8 cellular contexts compared by ENCODE assay signal in genomic region chr3:69082805-69083204, GRCh38. TPM values are rescaled to one million over a fixed set of nuclear protein-coding genes. Genes with fewer than 3 reads are reported as not detected.
A peak's percentile ranks its signal among the peaks of the same experiment; 100 is the strongest.
DNase-seq lines count a peak whose midpoint lies in the region; ATAC-seq and TF ChIP-seq lines count a peak whose summit lies in the region.

No MANE protein-coding gene starts in this region.

- peaks cover 51 to 65% of the 10 kb centered on the region in 2 donors for H3K4me1 Mint-ChIP-seq in natural killer cell treated with Interleukin-12 subunit alpha and Interleukin-12 subunit beta and Interleukin-15 and Interleukin-18, amount 100 ng/mL, for 72 hours (ENCODE audit: low read depth in 2 of 2)

- H3K27me3 Mint-ChIP-seq in natural killer cell treated with Interleukin-12 subunit alpha and Interleukin-12 subunit beta and Interleukin-15 and Interleukin-18, amount 100 ng/mL, for 72 hours: no peaks in the 10 kb centered on the region

- intact Hi-C loops in thyroid gland (cut with DNase I): no loop called here

- H3K27ac Mint-ChIP-seq in natural killer cell treated with Interleukin-12 subunit alpha and Interleukin-12 subunit beta and Interleukin-15 and Interleukin-18, amount 100 ng/mL, for 72 hours: peak overlapping the region; percentile 92 to 100

- no peaks in the 10 kb centered on the region for H3K36me3 ChIP-seq in thyroid gland

- no peaks in the 10 kb centered on the region for H3K9me3 Mint-ChIP-seq in natural killer cell treated with Interleukin-12 subunit alpha and Interleukin-12 subunit beta and Interleukin-15 and Interleukin-18, amount 100 ng/mL, for 72 hours

- peaks cover 15% of the 10 kb centered on the region for H3K36me3 Mint-ChIP-seq in natural killer cell treated with Interleukin-12 subunit alpha and Interleukin-12 subunit beta and Interleukin-15 and Interleukin-18, amount 100 ng/mL, for 72 hours

- TF ChIP-seq CTCF in AG10803 (conservative IDR thresholded peaks at IDR 0.05; ENCODE audit: low read length) (no peak), astrocyte of the spinal cord (IDR thresholded peaks at IDR 0.05; ENCODE audit: low read depth, low read length) (no peak), thyroid gland (IDR thresholded peaks at IDR 0.05) (no peak)

- ATAC-seq in GM19035 (IDR thresholded peaks at IDR 0.05; ENCODE audit: unreplicated experiment) (peak; percentile 58), HG03342 (IDR thresholded peaks at IDR 0.05; ENCODE audit: unreplicated experiment) (peak; percentile 47)
- ATAC-seq in natural killer cell treated with Interleukin-12 subunit alpha and Interleukin-12 subunit beta and Interleukin-15 and Interleukin-18, amount 100 ng/mL, for 72 hours: peak; percentile 82

- H3K4me3 Mint-ChIP-seq in natural killer cell treated with Interleukin-12 subunit alpha and Interleukin-12 subunit beta and Interleukin-15 and Interleukin-18, amount 100 ng/mL, for 72 hours: peak overlapping the region; percentile 95

- H3K27ac ChIP-seq in thyroid gland: peak overlapping the region in 2 of 3 donors; percentile 12 to 55

- in situ Hi-C loops in astrocyte of the spinal cord (cut with HindIII; ENCODE audit: low sequenced_read_pairs): no loop called here

- H3K27me3 ChIP-seq in thyroid gland: no peaks in the 10 kb centered on the region

- no peak for TF ChIP-seq POLR2A in thyroid gland (IDR thresholded peaks at IDR 0.05)

- peaks cover 46 to 67% of the 10 kb centered on the region in 2 donors for H3K4me1 ChIP-seq in thyroid gland

- H3K4me3 ChIP-seq in AG10803 (ENCODE audit: low read length) (no peak overlapping the region), astrocyte of the spinal cord (ENCODE audit: low read depth, low read length) (no peak overlapping the region), thyroid gland (replicated peaks in 1 of 3) (no peak overlapping the region)

- peak; percentile 82 for DNase-seq in AG10803 (ENCODE audit: low read depth)
- DNase-seq in T-helper 1 cell: peak; percentile 35 to 77 (median 48)
- DNase-seq in astrocyte of the spinal cord (ENCODE audit: low read depth, low spot score): peak; percentile 83
- peak; percentile 89 for DNase-seq in natural killer cell treated with Interleukin-12 subunit alpha and Interleukin-12 subunit beta and Interleukin-15 and Interleukin-18, amount 100 ng/mL, for 72 hours (ENCODE audit: low spot score)
- DNase-seq in thyroid gland: peak; percentile 58 to 64
- no peak for DNase-seq in NCI-H510A treated with DMSO at 0.1 percent for 48 hours (lab: John Stamatoyannopoulos, UW)

- H3K9me3 ChIP-seq in thyroid gland: no peaks in the 10 kb centered on the region

RNA-seq across cellular contexts. Expression of gene ARL6IP5, which starts 1.9 kb away (rescaled TPM):
- total RNA-seq in natural killer cell treated with Interleukin-12 subunit alpha and Interleukin-12 subunit beta and Interleukin-15 and Interleukin-18, amount 100 ng/mL, for 72 hours: 100 to 1,000 TPM; 110 to 135 TPM
- 100 to 1,000 TPM in 2 of 4 donors, 10 to 100 TPM in 2; 65.2 to 146 (median 98.2) TPM for total RNA-seq in thyroid gland

RNA-seq across cellular contexts. Expression of gene UBA3, which starts 2.6 kb away (rescaled TPM):
- 100 to 1,000 TPM in 1 of 2 donors, 10 to 100 TPM in 1; 93.4 to 111 TPM for total RNA-seq in natural killer cell treated with Interleukin-12 subunit alpha and Interleukin-12 subunit beta and Interleukin-15 and Interleukin-18, amount 100 ng/mL, for 72 hours
- 10 to 100 TPM; 57.4 to 77.9 (median 64.3) TPM for total RNA-seq in thyroid gland

RNA-seq across cellular contexts. Expression of gene TMF1, which starts 30.7 kb away (rescaled TPM):
- 10 to 100 TPM; 42.2 to 43.7 TPM for total RNA-seq in natural killer cell treated with Interleukin-12 subunit alpha and Interleukin-12 subunit beta and Interleukin-15 and Interleukin-18, amount 100 ng/mL, for 72 hours
- total RNA-seq in thyroid gland: 10 to 100 TPM; 44.3 to 53.2 (median 50.3) TPM

RNA-seq across cellular contexts. Expression of gene LMOD3, which starts 39.6 kb away (rescaled TPM):
- total RNA-seq in natural killer cell treated with Interleukin-12 subunit alpha and Interleukin-12 subunit beta and Interleukin-15 and Interleukin-18, amount 100 ng/mL, for 72 hours: not detected
- total RNA-seq in thyroid gland: under 1 TPM in 1 of 4 donors, not detected in 3; 0.21 TPM
